Comparison of ENCODE assay signal across 1 cellular context in genomic region chr1:76494807-76495206, GRCh38.
TF ChIP-seq lines count a peak whose summit lies in the region.

No MANE protein-coding gene starts in this region.

TF ChIP-seq in IMR-90, 13 proteins besides CTCF, POLR2A, EP300 and RAD21 (continued from another document):
- TF ChIP-seq, protein P1, sequence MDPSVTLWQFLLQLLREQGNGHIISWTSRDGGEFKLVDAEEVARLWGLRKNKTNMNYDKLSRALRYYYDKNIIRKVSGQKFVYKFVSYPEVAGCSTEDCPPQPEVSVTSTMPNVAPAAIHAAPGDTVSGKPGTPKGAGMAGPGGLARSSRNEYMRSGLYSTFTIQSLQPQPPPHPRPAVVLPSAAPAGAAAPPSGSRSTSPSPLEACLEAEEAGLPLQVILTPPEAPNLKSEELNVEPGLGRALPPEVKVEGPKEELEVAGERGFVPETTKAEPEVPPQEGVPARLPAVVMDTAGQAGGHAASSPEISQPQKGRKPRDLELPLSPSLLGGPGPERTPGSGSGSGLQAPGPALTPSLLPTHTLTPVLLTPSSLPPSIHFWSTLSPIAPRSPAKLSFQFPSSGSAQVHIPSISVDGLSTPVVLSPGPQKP (IDR thresholded peaks at IDR 0.05; ENCODE audit: borderline replicate concordance, low read depth, low read length) = no peak
- TF ChIP-seq, protein P2, sequence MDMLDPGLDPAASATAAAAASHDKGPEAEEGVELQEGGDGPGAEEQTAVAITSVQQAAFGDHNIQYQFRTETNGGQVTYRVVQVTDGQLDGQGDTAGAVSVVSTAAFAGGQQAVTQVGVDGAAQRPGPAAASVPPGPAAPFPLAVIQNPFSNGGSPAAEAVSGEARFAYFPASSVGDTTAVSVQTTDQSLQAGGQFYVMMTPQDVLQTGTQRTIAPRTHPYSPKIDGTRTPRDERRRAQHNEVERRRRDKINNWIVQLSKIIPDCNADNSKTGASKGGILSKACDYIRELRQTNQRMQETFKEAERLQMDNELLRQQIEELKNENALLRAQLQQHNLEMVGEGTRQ (IDR thresholded peaks at IDR 0.05; ENCODE audit: low read depth, low read length) = no peak
- TF ChIP-seq SMC3 (IDR thresholded peaks at IDR 0.05; ENCODE audit: low read depth, low read length) = no peak
